Comparison of ENCODE assay signal across 8 cellular contexts in genomic region chr17:44599298-44600175, GRCh38. TPM values are rescaled to one million over a fixed set of nuclear protein-coding genes. Genes with fewer than 3 reads are reported as not detected.
DNase-seq lines count a peak whose midpoint lies in the region; ATAC-seq and TF ChIP-seq lines count a peak whose summit lies in the region.

No MANE protein-coding gene starts in this region.

- no peak for TF ChIP-seq POLR2A in prostate gland (IDR thresholded peaks at IDR 0.05)

- H3K9me2 ChIP-seq in MM.1S (replicated peaks; ENCODE audit: insufficient read depth, low read length): no peaks in the 10 kb centered on the region

- peak; percentile 55 for DNase-seq in Right ventricle myocardium superior
- no peak for DNase-seq in Right ventricle myocardium inferior (ENCODE audit: missing footprints)
- peak; percentile 84 for DNase-seq in brain pericyte (ENCODE audit: low read depth, low spot score)
- DNase-seq in lower lobe of right lung: no peak
- DNase-seq in MM.1S: no peak
- no peak for DNase-seq in NCI-H748 (lab: John Stamatoyannopoulos, UW; ENCODE audit: unreplicated experiment)
- DNase-seq in prostate gland (ENCODE audit: low spot score): no peak
- no peak for DNase-seq in stimulated activated CD4-positive, alpha-beta T cell treated with anti-CD3 and anti-CD28 coated beads, Interleukin-4, amount 100 ng/mL, for 1 hour

- TF ChIP-seq CTCF in lower lobe of right lung (IDR thresholded peaks at IDR 0.05) (no peak), MM.1S (IDR thresholded peaks at IDR 0.05; ENCODE audit: low read length) (no peak), prostate gland (IDR thresholded peaks at IDR 0.05) (no peak)

- intact Hi-C loops in Right ventricle myocardium superior (cut with DNase I) (no loop called here), Right ventricle myocardium inferior (cut with DNase I) (no loop called here), lower lobe of right lung (cut with DNase I) (no loop called here), prostate gland (cut with DNase I) (no loop called here)

- H2AFZ ChIP-seq in MM.1S (ENCODE audit: low read length): no peak overlapping the region

- H3K36me3 ChIP-seq in lower lobe of right lung (no peaks in the 10 kb centered on the region), MM.1S (replicated peaks; ENCODE audit: insufficient read depth, low read length) (no peaks in the 10 kb centered on the region), prostate gland (no peaks in the 10 kb centered on the region)

- H4K20me1 ChIP-seq in MM.1S (ENCODE audit: insufficient read depth, low read length): no peaks in the 10 kb centered on the region

- no peak for ATAC-seq in Right ventricle myocardium superior (ENCODE audit: poor library complexity)
- no peak for ATAC-seq in Right ventricle myocardium inferior
- ATAC-seq in lower lobe of right lung: peak; percentile 67 to 71

- H3K9me3 ChIP-seq in lower lobe of right lung (no peaks in the 10 kb centered on the region), MM.1S (replicated peaks; ENCODE audit: insufficient read depth, low read length) (no peaks in the 10 kb centered on the region), prostate gland (no peaks in the 10 kb centered on the region)

- H3K79me2 ChIP-seq in MM.1S (ENCODE audit: low read length): no peaks in the 10 kb centered on the region

- H3F3A ChIP-seq in MM.1S (ENCODE audit: insufficient read depth, low read length): no peaks in the 10 kb centered on the region

- H3K9ac ChIP-seq in MM.1S (ENCODE audit: low read length): no peak overlapping the region

- WGBS in prostate gland: 43% methylated on average over 9 of the region's 9 CpGs

- H3K27ac ChIP-seq in lower lobe of right lung: peak overlapping the region; percentile 24
- H3K27ac ChIP-seq in MM.1S (ENCODE audit: low read length): no peak overlapping the region
- H3K27ac ChIP-seq in prostate gland: no peak overlapping the region

- H3K27me3 ChIP-seq in lower lobe of right lung (ENCODE audit: low read depth) (no peaks in the 10 kb centered on the region), MM.1S (replicated peaks; ENCODE audit: insufficient read depth, low read length) (no peaks in the 10 kb centered on the region), prostate gland (replicated peaks; ENCODE audit: insufficient read depth) (no peaks in the 10 kb centered on the region)

- H3K4me2 ChIP-seq in MM.1S (ENCODE audit: low read depth, low read length): no peak overlapping the region

- H3K4me1 ChIP-seq in lower lobe of right lung (no peaks in the 10 kb centered on the region), MM.1S (ENCODE audit: low read length) (no peaks in the 10 kb centered on the region), prostate gland (replicated peaks) (no peaks in the 10 kb centered on the region)

- H3K4me3 ChIP-seq in lower lobe of right lung: no peak overlapping the region
- H3K4me3 ChIP-seq in MM.1S (ENCODE audit: low read length): no peak overlapping the region
- no peak overlapping the region for H3K4me3 ChIP-seq in prostate gland

RNA-seq across cellular contexts. Expression of gene FZD2, which starts 42.3 kb away (rescaled TPM):
- total RNA-seq in Right ventricle myocardium superior (2.6 TPM), Right ventricle myocardium inferior (3.4 TPM), lower lobe of right lung (7.4 TPM), prostate gland (10 to 100 TPM in 1 of 2 donors, 1 to 10 TPM in 1; 3.3 to 10.1 TPM)

RNA-seq across cellular contexts. Expression of gene MEIOC, which starts 56.7 kb away (rescaled TPM):
- not detected for total RNA-seq in Right ventricle myocardium superior
- 0.11 TPM for total RNA-seq in Right ventricle myocardium inferior
- not detected for total RNA-seq in lower lobe of right lung
- total RNA-seq in prostate gland: 10 to 100 TPM in 1 of 2 donors, not detected in 1; 21.8 TPM

Comparison
In these comparisons a context has a peak if more than half of its experiments do, and no peak if none do; other contexts are left out.
1. DNase-seq: peak in Right ventricle myocardium superior (single experiment) and brain pericyte (single experiment); none in Right ventricle myocardium inferior (single experiment), lower lobe of right lung (single experiment), MM.1S (single experiment), NCI-H748 (single experiment), prostate gland (single experiment) and stimulated activated CD4-positive, alpha-beta T cell treated with anti-CD3 and anti-CD28 coated beads, Interleukin-4, amount 100 ng/mL, for 1 hour (single experiment).
2. ATAC-seq: peak in lower lobe of right lung (2 of 2); none in Right ventricle myocardium superior (single experiment) and Right ventricle myocardium inferior (single experiment).